Comparison of ENCODE assay signal across 13 cellular contexts in the genomic region with DNA sequence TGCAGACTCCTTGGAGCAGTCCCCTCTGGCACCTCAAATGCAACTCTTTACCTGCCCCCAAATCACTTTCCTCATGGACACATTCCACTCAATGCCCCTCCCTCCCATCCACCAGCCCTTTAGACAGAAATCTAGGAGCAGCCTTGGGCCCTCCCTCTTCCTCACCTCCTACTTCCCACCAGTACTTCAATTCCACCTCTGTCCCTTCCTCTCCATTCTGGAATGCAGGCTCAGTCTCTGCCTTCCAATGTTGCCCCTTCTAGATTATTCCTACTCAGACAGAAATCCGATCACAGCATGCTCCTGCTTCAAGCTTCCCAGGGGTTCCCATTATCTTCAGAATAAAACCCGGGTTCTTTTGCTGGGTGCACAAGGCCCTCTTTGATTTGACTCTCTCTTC.
DNase-seq lines count a peak whose midpoint lies in the region; ATAC-seq, FAIRE-seq and TF ChIP-seq lines count a peak whose summit lies in the region.
"Had no signal": no experiment of that assay in that cellular context is flagged by ENCODE, and none has a peak within 500 bp of the region (broad histone marks: within the 10 kb centered on the region; RNA-seq: fewer than 3 reads in every experiment).

No MANE protein-coding gene starts in this region.

- no peak overlapping the region for H2AFZ ChIP-seq in GM23338
- peak overlapping the region; percentile 8 for H2AFZ ChIP-seq in neuronal stem cell (ENCODE audit: low read length)

- no peak overlapping the region for H2BK120ac ChIP-seq in neuronal stem cell (ENCODE audit: low read depth, low read length)

- H2BK12ac ChIP-seq in neuronal stem cell (ENCODE audit: low read length) = no peak overlapping the region

- H3K27ac Mint-ChIP-seq in activated T-cell treated with anti-CD3 and anti-CD28 coated beads, Interleukin-2, amount 50 U/mL, for 72 hours = peak overlapping the region; percentile 10
- H3K27ac Mint-ChIP-seq in GM23338 (peak overlapping the region; percentile 28; the same call in 1 of the 2 replicates), endodermal cell (peak overlapping the region; percentile 5)
- H3K27ac Mint-ChIP-seq in stimulated activated naive B cell treated with anti-CD40 and anti-IgM and Interleukin-4, amounts not matched to agents 10 μg/mL and 1 μg/mL and 100 μg/mL, for 72 hours = no peak overlapping the region

- 72 to 76% methylated on average over 2 of the region's 2 CpGs for WGBS in endodermal cell (ENCODE audit: insufficient coverage in 1 of 2, insufficient read length in 1 of 2), 2 experiments
- no CpG with 5 or more reads among the region's 2 CpGs for WGBS in neuronal stem cell (ENCODE audit: extremely low coverage in 2 of 2, insufficient read length in 2 of 2, insufficient replicate concordance in 1 of 2), 2 donors

- ATAC-seq in activated T-cell treated with anti-CD3 and anti-CD28 coated beads, Interleukin-2, amount 50 U/mL, for 72 hours (replicated peaks in 1 of 2) = no peak
- ATAC-seq in GM23338 = no peak
- no peak for ATAC-seq in stimulated activated naive B cell treated with anti-CD40 and anti-IgM and Interleukin-4, amounts not matched to agents 10 μg/mL and 1 μg/mL and 100 μg/mL, for 72 hours (replicated peaks)

- H4K91ac ChIP-seq in neuronal stem cell (ENCODE audit: low read depth, low read length, poor library complexity) = no peak overlapping the region

- no peak for DNase-seq in activated T-cell treated with anti-CD3 and anti-CD28 coated beads, Interleukin-2, amount 50 U/mL, for 72 hours
- DNase-seq in activated T-cell treated with anti-CD3 and anti-CD28 coated beads, Interleukin-2, amount 50 U/mL, for 1 hour = no peak
- DNase-seq in GM23338 (ENCODE audit: low spot score) (no peak), endodermal cell (peak; percentile 53), neuronal stem cell (ENCODE audit: low spot score) (no peak), SKM-1 treated with dmso at 0.1 percent for 144 hours (lab: John Stamatoyannopoulos, UW; ENCODE audit: unreplicated experiment) (no peak), urothelium cell line (ENCODE audit: low spot score) (no peak)
- DNase-seq in stimulated activated naive B cell treated with anti-CD40 and anti-IgM and Interleukin-4, amounts not matched to agents 10 μg/mL and 1 μg/mL and 100 μg/mL, for 72 hours = no peak
- DNase-seq: 8988T, AML-193, DMS53 had no signal

- no peak overlapping the region for H3K4ac ChIP-seq in neuronal stem cell (ENCODE audit: low read length)

- H3K27me3 Mint-ChIP-seq in activated T-cell treated with anti-CD3 and anti-CD28 coated beads, Interleukin-2, amount 50 U/mL, for 72 hours (ENCODE audit: low read depth) = no peaks in the 10 kb centered on the region
- H3K27me3 Mint-ChIP-seq in GM23338 (ENCODE audit: insufficient read depth, low read depth, poor library complexity) = peaks cover 6% of the 10 kb centered on the region
- peaks cover 3% of the 10 kb centered on the region for H3K27me3 Mint-ChIP-seq in endodermal cell (ENCODE audit: insufficient read depth)
- no peaks in the 10 kb centered on the region for H3K27me3 Mint-ChIP-seq in stimulated activated naive B cell treated with anti-CD40 and anti-IgM and Interleukin-4, amounts not matched to agents 10 μg/mL and 1 μg/mL and 100 μg/mL, for 72 hours

- H4K20me1 ChIP-seq in GM23338 (replicated peaks; ENCODE audit: insufficient read depth) = no peaks in the 10 kb centered on the region
- H4K20me1 ChIP-seq: BLaER1 had no signal

- H3K4me3 ChIP-seq in GM23338 = no peak overlapping the region
- no peak overlapping the region for H3K4me3 ChIP-seq in endodermal cell (ENCODE audit: low read length)
- no peak overlapping the region for H3K4me3 ChIP-seq in neuronal stem cell (ENCODE audit: low read length in 2 of 2)
- H3K4me3 ChIP-seq: BLaER1 had no signal

- no peaks in the 10 kb centered on the region for H3K27me3 ChIP-seq in GM23338 (ENCODE audit: insufficient read depth)
- no peaks in the 10 kb centered on the region for H3K27me3 ChIP-seq in endodermal cell (ENCODE audit: control insufficient read depth, insufficient read depth, low read length, poor library complexity, severe bottlenecking)
- peaks cover 0 to 28% (median 0%) of the 10 kb centered on the region in 3 experiments for H3K27me3 ChIP-seq in neuronal stem cell (ENCODE audit: control insufficient read depth in 3 of 3, insufficient read depth in 3 of 3, low read depth in 1 of 3, low read length in 3 of 3)
- H3K27me3 ChIP-seq: BLaER1 had no signal

- H3K18ac ChIP-seq in neuronal stem cell (ENCODE audit: low read length) = no peak overlapping the region

- H3K9ac ChIP-seq in endodermal cell (ENCODE audit: extremely low read depth, low read length, poor library complexity, severe bottlenecking) (no peak overlapping the region), neuronal stem cell (ENCODE audit: low read depth, low read length, poor library complexity) (no peak overlapping the region)
- H3K9ac ChIP-seq: BLaER1 had no signal

- H2BK15ac ChIP-seq in neuronal stem cell (ENCODE audit: low read length) = no peak overlapping the region

- no peak overlapping the region for H3K14ac ChIP-seq in neuronal stem cell (ENCODE audit: low read length)

- no peak for TF ChIP-seq CTCF in GM23338 (conservative IDR thresholded peaks at IDR 0.05; ENCODE audit: low read depth in 2 of 2)
- TF ChIP-seq CTCF in endodermal cell (conservative IDR thresholded peaks at IDR 0.05) = no peak

- H3K4me1 ChIP-seq in GM23338 (ENCODE audit: insufficient read depth) = no peaks in the 10 kb centered on the region; the same call in 1 of the 2 replicates
- H3K4me1 ChIP-seq in endodermal cell (ENCODE audit: control insufficient read depth, insufficient read depth, low read length) = no peaks in the 10 kb centered on the region
- peaks cover 0 to 1% of the 10 kb centered on the region in 2 donors for H3K4me1 ChIP-seq in neuronal stem cell (ENCODE audit: control insufficient read depth in 2 of 2, insufficient read depth in 1 of 2, low read depth in 1 of 2, low read length in 2 of 2)
- H3K4me1 ChIP-seq: BLaER1 had no signal

- H3K27ac ChIP-seq in GM23338 (ENCODE audit: low read depth) = no peak overlapping the region
- H3K27ac ChIP-seq in endodermal cell (ENCODE audit: low read depth, low read length) = no peak overlapping the region
- H3K27ac ChIP-seq in neuronal stem cell (replicated peaks; ENCODE audit: low read length) = no peak overlapping the region
- H3K27ac ChIP-seq: BLaER1 had no signal

- H3K36me3 ChIP-seq in GM23338 (ENCODE audit: insufficient read depth) (no peaks in the 10 kb centered on the region), endodermal cell (ENCODE audit: control insufficient read depth, insufficient read depth, low read length) (no peaks in the 10 kb centered on the region), neuronal stem cell (replicated peaks in 1 of 2; ENCODE audit: control insufficient read depth in 2 of 2, insufficient read depth in 2 of 2, low read length in 2 of 2) (no peaks in the 10 kb centered on the region)
- H3K36me3 ChIP-seq: BLaER1 had no signal

- H3K4me3 Mint-ChIP-seq in activated T-cell treated with anti-CD3 and anti-CD28 coated beads, Interleukin-2, amount 50 U/mL, for 72 hours = no peak overlapping the region
- H3K4me3 Mint-ChIP-seq in GM23338 (no peak overlapping the region), endodermal cell (no peak overlapping the region)
- H3K4me3 Mint-ChIP-seq in stimulated activated naive B cell treated with anti-CD40 and anti-IgM and Interleukin-4, amounts not matched to agents 10 μg/mL and 1 μg/mL and 100 μg/mL, for 72 hours = no peak overlapping the region

- no peaks in the 10 kb centered on the region for H3K79me2 ChIP-seq in GM23338 (replicated peaks; ENCODE audit: insufficient read depth)

- H3K4me2 ChIP-seq in GM23338 (no peak overlapping the region), neuronal stem cell (ENCODE audit: insufficient read depth, low read length, poor library complexity, severe bottlenecking) (no peak overlapping the region)
- H3K4me2 ChIP-seq: BLaER1 had no signal

- no peaks in the 10 kb centered on the region for H3K9me2 ChIP-seq in GM23338 (ENCODE audit: insufficient read depth)

- H2BK5ac ChIP-seq in neuronal stem cell (ENCODE audit: low read length) = no peak overlapping the region

- H3K9me3 Mint-ChIP-seq in activated T-cell treated with anti-CD3 and anti-CD28 coated beads, Interleukin-2, amount 50 U/mL, for 72 hours = no peaks in the 10 kb centered on the region
- H3K9me3 Mint-ChIP-seq in GM23338 = no peaks in the 10 kb centered on the region
- H3K9me3 Mint-ChIP-seq in endodermal cell = no peaks in the 10 kb centered on the region
- H3K9me3 Mint-ChIP-seq in stimulated activated naive B cell treated with anti-CD40 and anti-IgM and Interleukin-4, amounts not matched to agents 10 μg/mL and 1 μg/mL and 100 μg/mL, for 72 hours = no peaks in the 10 kb centered on the region

- no peak overlapping the region for H3K23ac ChIP-seq in neuronal stem cell (ENCODE audit: low read depth, low read length, poor library complexity)

- no peaks in the 10 kb centered on the region for H3K9me3 ChIP-seq in endodermal cell (ENCODE audit: control insufficient read depth, low read length)
- H3K9me3 ChIP-seq in neuronal stem cell (replicated peaks in 1 of 2; ENCODE audit: control insufficient read depth in 2 of 2, insufficient read depth in 1 of 2, low read depth in 1 of 2, low read length in 2 of 2) = no peaks in the 10 kb centered on the region
- H3K9me3 ChIP-seq: BLaER1 had no signal

- FAIRE-seq in urothelium cell line (lab: Jason Lieb, UNC) = no peak
- FAIRE-seq: H54 had no signal

- H3K4me1 Mint-ChIP-seq in activated T-cell treated with anti-CD3 and anti-CD28 coated beads, Interleukin-2, amount 50 U/mL, for 72 hours (ENCODE audit: low read depth) = no peaks in the 10 kb centered on the region
- H3K4me1 Mint-ChIP-seq in GM23338 = peaks cover 22% of the 10 kb centered on the region
- H3K4me1 Mint-ChIP-seq in endodermal cell = peaks cover 18% of the 10 kb centered on the region
- no peaks in the 10 kb centered on the region for H3K4me1 Mint-ChIP-seq in stimulated activated naive B cell treated with anti-CD40 and anti-IgM and Interleukin-4, amounts not matched to agents 10 μg/mL and 1 μg/mL and 100 μg/mL, for 72 hours

- H3K36me3 Mint-ChIP-seq in activated T-cell treated with anti-CD3 and anti-CD28 coated beads, Interleukin-2, amount 50 U/mL, for 72 hours (ENCODE audit: insufficient read depth in 2 of 2) = no peaks in the 10 kb centered on the region
- H3K36me3 Mint-ChIP-seq in GM23338 (ENCODE audit: low read depth) (no peaks in the 10 kb centered on the region; the same call in 2 of the 3 replicates), endodermal cell (ENCODE audit: low read depth) (no peaks in the 10 kb centered on the region)
- peaks cover 3 to 10% of the 10 kb centered on the region in 2 donors for H3K36me3 Mint-ChIP-seq in stimulated activated naive B cell treated with anti-CD40 and anti-IgM and Interleukin-4, amounts not matched to agents 10 μg/mL and 1 μg/mL and 100 μg/mL, for 72 hours

- H3K79me1 ChIP-seq in neuronal stem cell (ENCODE audit: low read depth, low read length) = no peaks in the 10 kb centered on the region

- H2AK5ac ChIP-seq in neuronal stem cell (ENCODE audit: low read depth, low read length) = no peak overlapping the region

- no peak overlapping the region for H4K8ac ChIP-seq in neuronal stem cell (ENCODE audit: low read depth, low read length)

- H3F3A ChIP-seq in GM23338 (replicated peaks; ENCODE audit: low read depth) = no peaks in the 10 kb centered on the region

TF ChIP-seq in GM23338, 12 proteins besides CTCF, POLR2A, EP300 and RAD21 (continues in another document):
- no peak for TF ChIP-seq POLR2AphosphoS5 (IDR thresholded peaks at IDR 0.05; ENCODE audit: low read depth)
